22 cellular contexts compared by ENCODE assay signal in genomic region chrX:70720721-70721120, GRCh38.
"Had no signal": no experiment of that assay in that cellular context is flagged by ENCODE, and none has a peak within 500 bp of the region (broad histone marks: within the 10 kb centered on the region; RNA-seq: fewer than 3 reads in every experiment).

No MANE protein-coding gene starts in this region.

- H3K27ac ChIP-seq: body of pancreas, esophagus squamous epithelium, heart right ventricle, left lung, sigmoid colon, tibial artery, VCaP had no signal

- H3K4me3 ChIP-seq: body of pancreas, esophagus squamous epithelium, heart right ventricle, left lung, lung, sigmoid colon, tibial artery had no signal

- H3K4me1 Mint-ChIP-seq: activated naive CD4-positive, alpha-beta T cell treated with anti-CD3 and anti-CD28 coated beads, Interleukin-2, amount 50 U/mL, for 24 hours; naive thymus-derived CD4-positive, alpha-beta T cell; neural crest cell; stimulated activated effector memory CD8-positive, alpha-beta T cell treated with anti-CD3 and anti-CD28 coated beads, Interleukin-12 subunit alpha, Interleukin-12 subunit beta, amount 100 ng/mL, for 72 hours; stimulated activated naive CD8-positive, alpha-beta T cell treated with anti-CD3 and anti-CD28 coated beads, Interleukin-15, amount 100 ng/mL, for 72 hours had no signal

- H3K4me1 ChIP-seq: body of pancreas, esophagus squamous epithelium, heart right ventricle, left lung, sigmoid colon, tibial artery had no signal

- DNase-seq: activated gamma-delta T cell treated with Interleukin-2 at 50 U/mL for 16 hours; activated T-cell treated with anti-CD3 and anti-CD28 coated beads, Interleukin-2, amount 50 U/mL, for 1 hour; anterior cingulate cortex; body of pancreas; effector memory CD8-positive, alpha-beta T cell; esophagus squamous epithelium; heart right ventricle; kidney glomerular epithelial cell; left lung; naive thymus-derived CD4-positive, alpha-beta T cell; occipital lobe; retina; sigmoid colon; stimulated activated naive CD8-positive, alpha-beta T cell treated with anti-CD3 and anti-CD28 coated beads, Interleukin-15, amount 100 ng/mL, for 72 hours; tibial artery had no signal

- H3K36me3 Mint-ChIP-seq: activated naive CD4-positive, alpha-beta T cell treated with anti-CD3 and anti-CD28 coated beads, Interleukin-2, amount 50 U/mL, for 24 hours; naive thymus-derived CD4-positive, alpha-beta T cell; stimulated activated effector memory CD8-positive, alpha-beta T cell treated with anti-CD3 and anti-CD28 coated beads, Interleukin-12 subunit alpha, Interleukin-12 subunit beta, amount 100 ng/mL, for 72 hours had no signal

- H3K4me3 Mint-ChIP-seq: activated naive CD4-positive, alpha-beta T cell treated with anti-CD3 and anti-CD28 coated beads, Interleukin-2, amount 50 U/mL, for 24 hours; effector memory CD8-positive, alpha-beta T cell; naive thymus-derived CD4-positive, alpha-beta T cell; neural crest cell; stimulated activated effector memory CD8-positive, alpha-beta T cell treated with anti-CD3 and anti-CD28 coated beads, Interleukin-12 subunit alpha, Interleukin-12 subunit beta, amount 100 ng/mL, for 72 hours; stimulated activated naive CD8-positive, alpha-beta T cell treated with anti-CD3 and anti-CD28 coated beads, Interleukin-15, amount 100 ng/mL, for 72 hours had no signal

- H3K27me3 Mint-ChIP-seq: activated naive CD4-positive, alpha-beta T cell treated with anti-CD3 and anti-CD28 coated beads, Interleukin-2, amount 50 U/mL, for 24 hours; stimulated activated naive CD8-positive, alpha-beta T cell treated with anti-CD3 and anti-CD28 coated beads, Interleukin-15, amount 100 ng/mL, for 72 hours had no signal

- FAIRE-seq: endothelial cell of umbilical vein had no signal

- H3K27me3 ChIP-seq: body of pancreas, esophagus squamous epithelium, sigmoid colon, tibial artery had no signal

- H3K27ac Mint-ChIP-seq: activated naive CD4-positive, alpha-beta T cell treated with anti-CD3 and anti-CD28 coated beads, Interleukin-2, amount 50 U/mL, for 24 hours; effector memory CD8-positive, alpha-beta T cell; naive thymus-derived CD4-positive, alpha-beta T cell; stimulated activated effector memory CD8-positive, alpha-beta T cell treated with anti-CD3 and anti-CD28 coated beads, Interleukin-12 subunit alpha, Interleukin-12 subunit beta, amount 100 ng/mL, for 72 hours; stimulated activated naive CD8-positive, alpha-beta T cell treated with anti-CD3 and anti-CD28 coated beads, Interleukin-15, amount 100 ng/mL, for 72 hours had no signal

- H3K9me3 Mint-ChIP-seq: activated naive CD4-positive, alpha-beta T cell treated with anti-CD3 and anti-CD28 coated beads, Interleukin-2, amount 50 U/mL, for 24 hours; effector memory CD8-positive, alpha-beta T cell; neural crest cell; stimulated activated effector memory CD8-positive, alpha-beta T cell treated with anti-CD3 and anti-CD28 coated beads, Interleukin-12 subunit alpha, Interleukin-12 subunit beta, amount 100 ng/mL, for 72 hours; stimulated activated naive CD8-positive, alpha-beta T cell treated with anti-CD3 and anti-CD28 coated beads, Interleukin-15, amount 100 ng/mL, for 72 hours had no signal

- H3K36me3 ChIP-seq: esophagus squamous epithelium, heart right ventricle, left lung, sigmoid colon, tibial artery had no signal

- H3K9me3 ChIP-seq: body of pancreas, esophagus squamous epithelium, heart right ventricle, left lung, sigmoid colon, tibial artery had no signal

- ATAC-seq: activated CD4-positive, CD25-positive, alpha-beta regulatory T cell treated with anti-CD3 and anti-CD28 coated beads, Interleukin-2, amount 50 U/mL, for 24 hours; body of pancreas; effector memory CD8-positive, alpha-beta T cell; heart right ventricle; left lung; naive thymus-derived CD4-positive, alpha-beta T cell; stimulated activated effector memory CD8-positive, alpha-beta T cell treated with anti-CD3 and anti-CD28 coated beads, Interleukin-12 subunit alpha, Interleukin-12 subunit beta, amount 100 ng/mL, for 72 hours; stimulated activated naive CD8-positive, alpha-beta T cell treated with anti-CD3 and anti-CD28 coated beads, Interleukin-15, amount 100 ng/mL, for 72 hours had no signal
